In the genomic region with DNA sequence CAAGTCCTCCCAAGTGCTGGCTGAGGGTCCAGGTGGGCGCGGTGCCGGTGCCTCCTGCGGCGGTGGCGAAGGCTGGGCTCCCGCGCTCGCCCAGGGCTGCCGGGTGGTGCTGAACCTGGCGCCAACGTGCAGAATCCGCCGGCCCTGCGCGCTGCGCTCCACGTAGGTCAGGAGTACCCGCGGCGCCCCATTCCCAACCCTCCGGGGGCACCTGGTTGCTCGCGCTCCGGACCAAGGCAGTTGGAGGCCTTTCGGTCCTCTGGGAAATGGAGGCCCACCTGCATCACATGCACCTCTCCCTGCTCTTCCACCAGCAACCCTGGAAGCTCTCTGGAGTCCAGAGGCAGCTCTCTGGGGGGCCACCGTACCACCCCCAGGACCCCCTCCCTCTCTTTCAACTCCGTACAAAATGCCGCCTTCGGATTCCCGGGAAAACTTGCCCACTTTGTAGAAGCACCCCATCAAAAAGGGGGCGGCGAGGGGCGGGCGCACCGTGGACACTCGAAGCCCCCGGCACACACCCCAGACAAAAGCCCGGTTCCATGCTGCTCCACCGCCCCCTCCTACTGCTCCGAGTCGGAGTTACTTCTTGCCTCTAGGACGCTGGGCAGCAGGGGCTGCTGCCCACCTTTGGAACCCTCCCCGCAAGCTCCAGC, we compare ENCODE assay signal across 8 cellular contexts. TPM values are rescaled to one million over a fixed set of nuclear protein-coding genes. Genes with fewer than 3 reads are reported as not detected.
A peak's percentile ranks its signal among the peaks of the same experiment; 100 is the strongest.
DNase-seq lines count a peak whose midpoint lies in the region; ATAC-seq and TF ChIP-seq lines count a peak whose summit lies in the region.

No MANE protein-coding gene starts in this region.

- H3K9ac ChIP-seq in Loucy (ENCODE audit: low read depth, low read length, poor library complexity, severe bottlenecking), result peak overlapping the region; percentile 60

- H3K27me3 ChIP-seq in Loucy (ENCODE audit: insufficient read depth, low read length, poor library complexity, severe bottlenecking), result peaks cover 43% of the 10 kb centered on the region

- H3K36me3 ChIP-seq in Loucy (ENCODE audit: insufficient read depth, low read length), result no peaks in the 10 kb centered on the region

- POLR2A ChIA-PET in naive thymus-derived CD8-positive, alpha-beta T cell (lab: Charles Lee), result no interaction called here

- no peaks in the 10 kb centered on the region for H3K9me2 ChIP-seq in Loucy (replicated peaks; ENCODE audit: low read depth, low read length)

- TF ChIP-seq CTCF in Loucy (conservative IDR thresholded peaks at IDR 0.05; ENCODE audit: low read length) (no peak), astrocyte of the spinal cord (IDR thresholded peaks at IDR 0.05; ENCODE audit: low read depth, low read length) (no peak)

- H3K27me3 Mint-ChIP-seq in stimulated activated naive CD8-positive, alpha-beta T cell treated with anti-CD3 and anti-CD28 coated beads, Interleukin-15, Interleukin-2, amounts not matched to agents 100 ng/mL and 50 ng/mL, for 24 hours, result peaks cover 61% of the 10 kb centered on the region
- peaks cover 21 to 89% (median 45%) of the 10 kb centered on the region in 5 donors for H3K27me3 Mint-ChIP-seq in naive thymus-derived CD8-positive, alpha-beta T cell

- in situ Hi-C loops in astrocyte of the spinal cord (cut with HindIII; ENCODE audit: low sequenced_read_pairs), result no loop called here

- no peaks in the 10 kb centered on the region for H3K79me2 ChIP-seq in Loucy (ENCODE audit: insufficient read depth, low read length)

- H3K4me3 ChIP-seq in Loucy (ENCODE audit: low read length, poor library complexity, severe bottlenecking) (peak overlapping the region; percentile 72), astrocyte of the spinal cord (ENCODE audit: low read depth, low read length) (peak overlapping the region; percentile 50)

- H3K4me3 Mint-ChIP-seq in stimulated activated naive CD8-positive, alpha-beta T cell treated with anti-CD3 and anti-CD28 coated beads, Interleukin-15, Interleukin-2, amounts not matched to agents 100 ng/mL and 50 ng/mL, for 24 hours, result peak overlapping the region; percentile 67
- peak overlapping the region in 4 of 10 donors; percentile 11 to 50 (median 40) for H3K4me3 Mint-ChIP-seq in naive thymus-derived CD8-positive, alpha-beta T cell

- DNase-seq in 8988T (peak; percentile 41), astrocyte of the spinal cord (ENCODE audit: low read depth, low spot score) (no peak), iPS-NIHi11 (ENCODE audit: low spot score) (peak; percentile 71), NOMO-1 treated with dmso at 0.1 percent for 144 hours (lab: John Stamatoyannopoulos, UW; ENCODE audit: unreplicated experiment) (no peak)
- no peak for DNase-seq in naive thymus-derived CD8-positive, alpha-beta T cell

- H3K4me1 ChIP-seq in Loucy (ENCODE audit: insufficient read depth, low read length, poor library complexity, severe bottlenecking), result peaks cover 13% of the 10 kb centered on the region

- no peaks in the 10 kb centered on the region for H3K9me3 Mint-ChIP-seq in stimulated activated naive CD8-positive, alpha-beta T cell treated with anti-CD3 and anti-CD28 coated beads, Interleukin-15, Interleukin-2, amounts not matched to agents 100 ng/mL and 50 ng/mL, for 24 hours
- no peaks in the 10 kb centered on the region for H3K9me3 Mint-ChIP-seq in naive thymus-derived CD8-positive, alpha-beta T cell

- H3F3A ChIP-seq in Loucy (ENCODE audit: low read depth), result no peaks in the 10 kb centered on the region

- peak overlapping the region; percentile 90 for H3K4me2 ChIP-seq in Loucy (ENCODE audit: low read depth, low read length, poor library complexity, severe bottlenecking)

- peaks cover 3% of the 10 kb centered on the region for H3K36me3 Mint-ChIP-seq in stimulated activated naive CD8-positive, alpha-beta T cell treated with anti-CD3 and anti-CD28 coated beads, Interleukin-15, Interleukin-2, amounts not matched to agents 100 ng/mL and 50 ng/mL, for 24 hours (ENCODE audit: low read depth)
- H3K36me3 Mint-ChIP-seq in naive thymus-derived CD8-positive, alpha-beta T cell, result no peaks in the 10 kb centered on the region

- peak; percentile 43 for ATAC-seq in GM18511 (IDR thresholded peaks at IDR 0.05; ENCODE audit: unreplicated experiment)
- no peak for ATAC-seq in naive thymus-derived CD8-positive, alpha-beta T cell

- H3K9me3 ChIP-seq in Loucy (ENCODE audit: insufficient read depth, low read depth, low read length), result no peaks in the 10 kb centered on the region

- peak overlapping the region; percentile 79 for H2AFZ ChIP-seq in Loucy (ENCODE audit: low read length)

- peaks cover 3% of the 10 kb centered on the region for H3K4me1 Mint-ChIP-seq in stimulated activated naive CD8-positive, alpha-beta T cell treated with anti-CD3 and anti-CD28 coated beads, Interleukin-15, Interleukin-2, amounts not matched to agents 100 ng/mL and 50 ng/mL, for 24 hours (ENCODE audit: low read depth)
- peaks cover 0 to 8% (median 3%) of the 10 kb centered on the region in 4 donors for H3K4me1 Mint-ChIP-seq in naive thymus-derived CD8-positive, alpha-beta T cell

- no peak overlapping the region for H3K27ac Mint-ChIP-seq in stimulated activated naive CD8-positive, alpha-beta T cell treated with anti-CD3 and anti-CD28 coated beads, Interleukin-15, Interleukin-2, amounts not matched to agents 100 ng/mL and 50 ng/mL, for 24 hours
- H3K27ac Mint-ChIP-seq in naive thymus-derived CD8-positive, alpha-beta T cell, result no peak overlapping the region

- no peaks in the 10 kb centered on the region for H4K20me1 ChIP-seq in Loucy (ENCODE audit: insufficient read depth, low read length, poor library complexity, severe bottlenecking)

RNA-seq across cellular contexts. Expression of a gene that starts 0.7 kb away (rescaled TPM):
- total RNA-seq in naive thymus-derived CD8-positive, alpha-beta T cell, result not detected
- not detected for polyA plus RNA-seq in naive thymus-derived CD8-positive, alpha-beta T cell

RNA-seq across cellular contexts. Expression of a gene that starts 44.3 kb away (rescaled TPM):
- total RNA-seq in naive thymus-derived CD8-positive, alpha-beta T cell, result not detected
- polyA plus RNA-seq in naive thymus-derived CD8-positive, alpha-beta T cell, result not detected

Comparison
In these comparisons a context has a peak if more than half of its experiments do, and no peak if none do; other contexts are left out.
1. DNase-seq: peak in 8988T (single experiment) and iPS-NIHi11 (single experiment); none in astrocyte of the spinal cord (single experiment), naive thymus-derived CD8-positive, alpha-beta T cell (0 of 10) and NOMO-1 treated with dmso at 0.1 percent for 144 hours (single experiment).